In genomic region chr2:131031875-131032274, GRCh38 we compare ENCODE assay signal across 22 cellular contexts.
"Had no signal": no experiment of that assay in that cellular context is flagged by ENCODE, and none has a peak within 500 bp of the region (broad histone marks: within the 10 kb centered on the region; RNA-seq: fewer than 3 reads in every experiment).

No MANE protein-coding gene starts in this region.

- H3K27ac Mint-ChIP-seq: activated naive CD4-positive, alpha-beta T cell treated with anti-CD3 and anti-CD28 coated beads, Interleukin-2, amount 50 U/mL, for 72 hours; memory B cell; progenitor cell of endocrine pancreas had no signal

- H3K9me3 Mint-ChIP-seq: activated naive CD4-positive, alpha-beta T cell treated with anti-CD3 and anti-CD28 coated beads, Interleukin-2, amount 50 U/mL, for 72 hours; stimulated activated effector memory CD8-positive, alpha-beta T cell treated with anti-CD3 and anti-CD28 coated beads, Interleukin-12 subunit alpha, Interleukin-12 subunit beta, amount 100 ng/mL, for 72 hours had no signal

- ATAC-seq: activated naive CD4-positive, alpha-beta T cell treated with anti-CD3 and anti-CD28 coated beads, Interleukin-2, amount 50 U/mL, for 72 hours; stimulated activated effector memory CD8-positive, alpha-beta T cell treated with anti-CD3 and anti-CD28 coated beads, Interleukin-12 subunit alpha, Interleukin-12 subunit beta, amount 100 ng/mL, for 72 hours had no signal

- H3K4me3 Mint-ChIP-seq: memory B cell; neural crest cell; stimulated activated effector memory CD8-positive, alpha-beta T cell treated with anti-CD3 and anti-CD28 coated beads, Interleukin-12 subunit alpha, Interleukin-12 subunit beta, amount 100 ng/mL, for 72 hours had no signal

- H3K4me1 Mint-ChIP-seq: memory B cell; stimulated activated effector memory CD8-positive, alpha-beta T cell treated with anti-CD3 and anti-CD28 coated beads, Interleukin-12 subunit alpha, Interleukin-12 subunit beta, amount 100 ng/mL, for 72 hours had no signal

- H3K27ac ChIP-seq: ascending aorta, brain microvascular endothelial cell, left ventricle myocardium inferior, skin epidermis, stomach, suprapubic skin, tibial nerve, vagina had no signal

- H3K36me3 ChIP-seq: ascending aorta, brain microvascular endothelial cell, left ventricle myocardium inferior, stomach, suprapubic skin, tibial nerve, vagina had no signal

- H3K4me3 ChIP-seq: ascending aorta, left ventricle myocardium inferior, skin epidermis, stomach, suprapubic skin, tibial nerve, vagina had no signal

- DNase-seq: activated CD4-positive, alpha-beta T cell treated with anti-CD3 and anti-CD28 coated beads, Interleukin-2, amount 50 U/mL, for 4 hours; brain microvascular endothelial cell; caudate nucleus; dermis blood vessel endothelial cell; effector memory CD4-positive, alpha-beta T cell; hippocampal formation; left ventricle myocardium inferior; retina; stomach; T-helper 1 cell had no signal

- FAIRE-seq: frontal cortex, TTC549 had no signal

- H3K36me3 Mint-ChIP-seq: activated naive CD4-positive, alpha-beta T cell treated with anti-CD3 and anti-CD28 coated beads, Interleukin-2, amount 50 U/mL, for 72 hours; memory B cell; stimulated activated effector memory CD8-positive, alpha-beta T cell treated with anti-CD3 and anti-CD28 coated beads, Interleukin-12 subunit alpha, Interleukin-12 subunit beta, amount 100 ng/mL, for 72 hours had no signal

- H3K27me3 ChIP-seq: ascending aorta, vagina had no signal

- H3K9me3 ChIP-seq: ascending aorta, suprapubic skin, vagina had no signal

- H3K4me1 ChIP-seq: ascending aorta had no signal
